In the genomic region with DNA sequence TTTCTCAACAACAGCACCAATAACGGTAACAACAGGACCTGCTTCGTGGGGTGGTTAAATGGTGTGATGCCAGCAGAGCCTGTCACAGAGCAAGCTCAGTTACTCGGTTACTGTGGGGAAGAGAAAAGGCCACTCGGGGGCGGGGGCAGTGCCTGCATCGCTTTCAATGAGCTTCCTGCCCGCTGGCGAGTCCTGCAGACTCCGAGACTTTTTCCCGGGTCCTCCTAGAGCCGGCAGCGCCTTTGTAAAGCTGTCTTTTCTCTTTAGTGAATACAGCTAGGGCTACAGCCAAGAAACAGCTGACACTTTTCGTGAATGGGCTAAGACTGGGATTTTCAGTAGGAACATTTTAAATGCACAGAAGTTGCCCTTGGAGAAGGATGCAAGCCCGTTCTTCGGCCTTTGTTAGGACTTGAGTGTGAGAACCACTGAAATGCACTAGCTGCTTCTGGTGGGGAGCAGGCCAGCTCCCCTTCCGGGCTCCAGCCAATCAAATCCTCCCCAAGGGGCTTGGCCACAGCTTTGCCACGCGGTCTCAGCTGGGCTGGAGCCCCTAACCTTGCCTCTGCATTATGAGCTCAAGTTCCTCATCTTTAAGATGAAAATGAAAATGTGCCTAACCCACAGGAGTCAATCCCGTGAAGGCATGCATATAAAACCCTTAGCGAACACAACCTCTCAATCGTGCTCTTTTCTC, we compare ENCODE assay signal across 14 cellular contexts. TPM values are rescaled to one million over a fixed set of nuclear protein-coding genes. Genes with fewer than 3 reads are reported as not detected.
DNase-seq lines count a peak whose midpoint lies in the region; ATAC-seq and TF ChIP-seq lines count a peak whose summit lies in the region.
"Had no signal": no experiment of that assay in that cellular context is flagged by ENCODE, and none has a peak within 500 bp of the region (broad histone marks: within the 10 kb centered on the region; RNA-seq: fewer than 3 reads in every experiment).

No MANE protein-coding gene starts in this region.

- no peak for TF ChIP-seq CTCF in mammary epithelial cell (conservative IDR thresholded peaks at IDR 0.05 in 1 of 2, IDR thresholded peaks at IDR 0.05 in 1 of 2; ENCODE audit: extremely low read depth in 1 of 2, insufficient read depth in 1 of 2, low read depth in 1 of 2, low read length in 2 of 2)
- TF ChIP-seq CTCF in breast epithelium (IDR thresholded peaks at IDR 0.05): no peak
- TF ChIP-seq CTCF in coronary artery (IDR thresholded peaks at IDR 0.05): no peak
- no peak for TF ChIP-seq CTCF in thoracic aorta (IDR thresholded peaks at IDR 0.05)
- no peak for TF ChIP-seq CTCF in osteocyte (IDR thresholded peaks at IDR 0.05)
- TF ChIP-seq CTCF in BE2C (IDR thresholded peaks at IDR 0.05; ENCODE audit: low read depth, low read length): no peak

- no peak overlapping the region for H3K27ac ChIP-seq in mammary epithelial cell (ENCODE audit: insufficient read depth, low read depth, low read length)
- no peak overlapping the region for H3K27ac ChIP-seq in breast epithelium
- H3K27ac ChIP-seq in coronary artery: no peak overlapping the region
- no peak overlapping the region for H3K27ac ChIP-seq in thoracic aorta
- H3K27ac ChIP-seq: skin epidermis had no signal

- no peak overlapping the region for H3K9ac ChIP-seq in mammary epithelial cell (ENCODE audit: insufficient read depth, low read length)

- in situ Hi-C loops in mammary epithelial cell (cut with MboI; ENCODE audit: low sequenced_read_pairs in 2 of 2): no loop called here

- H3K36me3 ChIP-seq in mammary epithelial cell (ENCODE audit: insufficient read depth, low read length) (no peaks in the 10 kb centered on the region), breast epithelium (no peaks in the 10 kb centered on the region), thoracic aorta (no peaks in the 10 kb centered on the region), BE2C (no peaks in the 10 kb centered on the region)

- CTCF ChIA-PET in mammary epithelial cell (lab: Charles Lee; ENCODE audit: low non-redundant PET): no interaction called here

- H3K4me3 Mint-ChIP-seq in osteocyte (ENCODE audit: unreplicated experiment): no peak overlapping the region
- H3K4me3 Mint-ChIP-seq: CD4-positive, alpha-beta T cell; stimulated activated naive CD8-positive, alpha-beta T cell treated with anti-CD3 and anti-CD28 coated beads, Interleukin-15, Interleukin-2, amounts not matched to agents 100 ng/mL and 50 ng/mL, for 24 hours had no signal

- H3K27me3 Mint-ChIP-seq in osteocyte (ENCODE audit: unreplicated experiment): peaks cover 12% of the 10 kb centered on the region

- no peak overlapping the region for H3K4me3 ChIP-seq in mammary epithelial cell (replicated peaks in 1 of 3; ENCODE audit: insufficient read depth in 1 of 3, low read depth in 2 of 3, low read length in 3 of 3)
- peak overlapping the region in 1 of 3 donors; percentile 26 for H3K4me3 ChIP-seq in breast epithelium
- H3K4me3 ChIP-seq in coronary artery: peak overlapping the region; percentile 25
- H3K4me3 ChIP-seq in thoracic aorta: peak overlapping the region; percentile 8
- H3K4me3 ChIP-seq in BE2C (ENCODE audit: low read depth, low read length): no peak overlapping the region
- H3K4me3 ChIP-seq: skin epidermis had no signal

- H3K27me3 ChIP-seq in mammary epithelial cell (ENCODE audit: insufficient read depth, low read length) (no peaks in the 10 kb centered on the region), breast epithelium (no peaks in the 10 kb centered on the region), thoracic aorta (replicated peaks; ENCODE audit: insufficient read depth) (no peaks in the 10 kb centered on the region), BE2C (no peaks in the 10 kb centered on the region)

- H3K9me3 Mint-ChIP-seq in osteocyte (ENCODE audit: unreplicated experiment): no peaks in the 10 kb centered on the region
- H3K9me3 Mint-ChIP-seq: CD4-positive, alpha-beta T cell; stimulated activated naive CD8-positive, alpha-beta T cell treated with anti-CD3 and anti-CD28 coated beads, Interleukin-15, Interleukin-2, amounts not matched to agents 100 ng/mL and 50 ng/mL, for 24 hours had no signal

- peaks cover 21% of the 10 kb centered on the region for H3K4me1 Mint-ChIP-seq in osteocyte (ENCODE audit: unreplicated experiment)

- no peaks in the 10 kb centered on the region for H3K9me3 ChIP-seq in mammary epithelial cell (replicated peaks; ENCODE audit: insufficient read depth, low read length)
- H3K9me3 ChIP-seq in breast epithelium: no peaks in the 10 kb centered on the region
- no peaks in the 10 kb centered on the region for H3K9me3 ChIP-seq in thoracic aorta
- no peaks in the 10 kb centered on the region for H3K9me3 ChIP-seq in BE2C

- DNase-seq in mammary epithelial cell (no peak), breast epithelium (ENCODE audit: low spot score in 2 of 2) (no peak), coronary artery (ENCODE audit: low spot score) (no peak), midbrain (lab: John Stamatoyannopoulos, UW) (peak; percentile 75), thoracic aorta (ENCODE audit: low spot score) (no peak), osteocyte (ENCODE audit: extremely low spot score, unreplicated experiment) (no peak), BE2C (no peak)
- DNase-seq: CD4-positive, alpha-beta T cell; NCI-H146 had no signal

- WGBS in mammary epithelial cell (ENCODE audit: low coverage, missing lambda C conversion rate): 55% methylated on average over 21 of the region's 21 CpGs

- H3K4me2 ChIP-seq in mammary epithelial cell (ENCODE audit: insufficient read depth, low read depth, low read length): no peak overlapping the region

- no peak for ATAC-seq in thoracic aorta (ENCODE audit: insufficient number of reproducible peaks, low FRiP score, low read depth)
- no peak for ATAC-seq in GM19467 (IDR thresholded peaks at IDR 0.05; ENCODE audit: unreplicated experiment)
- ATAC-seq: HCT116 had no signal

- BruUV-seq in mammary epithelial cell (replicated peaks; lab: Mats Ljungman, UMichigan): no TSS peak

- H3K27ac Mint-ChIP-seq in osteocyte (ENCODE audit: unreplicated experiment): no peak overlapping the region
- H3K27ac Mint-ChIP-seq: CD4-positive, alpha-beta T cell; stimulated activated naive CD8-positive, alpha-beta T cell treated with anti-CD3 and anti-CD28 coated beads, Interleukin-15, Interleukin-2, amounts not matched to agents 100 ng/mL and 50 ng/mL, for 24 hours had no signal

- H3K79me2 ChIP-seq in mammary epithelial cell (ENCODE audit: insufficient read depth, low read length): no peaks in the 10 kb centered on the region

- intact Hi-C loops in mammary epithelial cell (cut with micrococcal nuclease) (no loop called here), breast epithelium (cut with DNase I; ENCODE audit: low total_unique reads) (no loop called here)

- TF ChIP-seq POLR2A in breast epithelium (IDR thresholded peaks at IDR 0.05): no peak

- peak overlapping the region; percentile 11 for H2AFZ ChIP-seq in mammary epithelial cell (ENCODE audit: low read depth, low read length)

- H4K20me1 ChIP-seq in mammary epithelial cell (ENCODE audit: insufficient read depth, low read length): no peaks in the 10 kb centered on the region

- dilution Hi-C loops in mammary epithelial cell (cut with HindIII; ENCODE audit: low sequenced_read_pairs): no loop called here

- H3K36me3 Mint-ChIP-seq in osteocyte (ENCODE audit: unreplicated experiment): no peaks in the 10 kb centered on the region

- H3K4me1 ChIP-seq in mammary epithelial cell (ENCODE audit: insufficient read depth, low read length) (peaks cover 14% of the 10 kb centered on the region), breast epithelium (no peaks in the 10 kb centered on the region), thoracic aorta (ENCODE audit: control insufficient read depth in 1 of 2, low read depth in 2 of 2) (peaks cover 0 to 15% of the 10 kb centered on the region in 2 donors), BE2C (no peaks in the 10 kb centered on the region; the same call in 1 of the 2 replicates)

RNA-seq across cellular contexts. Expression of gene EFHD2, which starts 23.4 kb away (rescaled TPM):
- total RNA-seq in mammary epithelial cell (10 to 100 TPM; 17.8 to 56.2 TPM), breast epithelium (10 to 100 TPM; 24.9 to 43.9 (median 32.8) TPM), thoracic aorta (10 to 100 TPM; 36.0 to 71.3 TPM), osteocyte (20.3 and 21.9 TPM in 2 replicates)
- 61.9 TPM for polyA plus RNA-seq in mammary epithelial cell
- 17.1 TPM for polyA minus RNA-seq in mammary epithelial cell
- 8.8 TPM for polyA plus RNA-seq in BE2C (2012; ENCODE audit: insufficient read depth, insufficient read length, low read depth)

RNA-seq across cellular contexts. Expression of gene CTRC, which starts 52.0 kb away (rescaled TPM):
- total RNA-seq in mammary epithelial cell (not detected), breast epithelium (under 1 TPM in 1 of 3 donors, not detected in 2; 0.16 TPM), thoracic aorta (under 1 TPM in 1 of 2 donors, not detected in 1; 0.95 TPM), osteocyte (not detected in 2 replicates)
- not detected for polyA plus RNA-seq in mammary epithelial cell
- not detected for polyA minus RNA-seq in mammary epithelial cell
- not detected for polyA plus RNA-seq in BE2C (2012; ENCODE audit: insufficient read depth, insufficient read length, low read depth)
- total RNA-seq: cerebellum had no signal

Comparison
In these comparisons a context has a peak if more than half of its experiments do, and no peak if none do; other contexts are left out.
1. H3K4me3 ChIP-seq: peak in coronary artery (single experiment) and thoracic aorta (single experiment); none in mammary epithelial cell (0 of 3) and BE2C (single experiment).